13 cellular contexts compared by ENCODE assay signal in genomic region chr12:57832966-57833365, GRCh38. TPM values are rescaled to one million over a fixed set of nuclear protein-coding genes. Genes with fewer than 3 reads are reported as not detected.
A peak's percentile ranks its signal among the peaks of the same experiment; 100 is the strongest.
DNase-seq lines count a peak whose midpoint lies in the region; ATAC-seq and TF ChIP-seq lines count a peak whose summit lies in the region.
"Had no signal": no experiment of that assay in that cellular context is flagged by ENCODE, and none has a peak within 500 bp of the region (broad histone marks: within the 10 kb centered on the region; RNA-seq: fewer than 3 reads in every experiment).

No MANE protein-coding gene starts in this region.

- CTCF ChIA-PET in CD4-positive, alpha-beta T cell (lab: Charles Lee): interaction anchor here (0.6 to 1.9 kb wide), 5 partner anchors 10 to 72 kb away, joined by 3 to 11 read pairs (median 4); no protein-coding TSS in a partner anchor

- H3K9me3 Mint-ChIP-seq in CD4-positive, alpha-beta T cell: no peaks in the 10 kb centered on the region
- no peaks in the 10 kb centered on the region for H3K9me3 Mint-ChIP-seq in effector memory CD8-positive, alpha-beta T cell
- H3K9me3 Mint-ChIP-seq: T-helper 1 cell treated with Interleukin-12 subunit alpha and Interleukin-12 subunit beta and Interleukin-4 antibody, amounts not matched to agents 30 μg/mL and 1 μg/mL, for 36 hours had no signal

- WGBS in psoas muscle, 3 donors: 17 to 41% (median 25%) methylated on average over 10 of the region's 10 CpGs
- WGBS in aorta, 2 donors: 8 to 13% methylated on average over 10 of the region's 10 CpGs

- POLR2A ChIA-PET in CD4-positive, alpha-beta T cell (lab: Charles Lee): interaction anchor here (1.0 to 2.2 kb wide), 5 partner anchors 10 to 88 kb away, joined by 3 to 10 read pairs (median 5); partner anchors contain the start of genes CTDSP2 and TSPAN31

- ATAC-seq in CD4-positive, alpha-beta T cell (ENCODE audit: poor library complexity): no peak
- ATAC-seq in effector memory CD8-positive, alpha-beta T cell (replicated peaks): no peak
- ATAC-seq in psoas muscle (peak in 2 of 4 donors; percentile 24 to 25), HG02938 (IDR thresholded peaks at IDR 0.05; ENCODE audit: unreplicated experiment) (no peak), HG02973 (IDR thresholded peaks at IDR 0.05; ENCODE audit: unreplicated experiment) (no peak), aorta (ENCODE audit: low FRiP score) (no peak)

- H3K36me3 ChIP-seq in psoas muscle (ENCODE audit: insufficient read depth in 1 of 2, low read depth in 1 of 2): peaks cover 0 to 25% of the 10 kb centered on the region in 2 donors
- H3K36me3 ChIP-seq in aorta (ENCODE audit: control insufficient read depth in 1 of 2, insufficient read depth in 2 of 2, low read length in 1 of 2): peaks cover 0 to 4% of the 10 kb centered on the region in 2 donors

- H3K27me3 Mint-ChIP-seq in CD4-positive, alpha-beta T cell: no peaks in the 10 kb centered on the region
- no peaks in the 10 kb centered on the region for H3K27me3 Mint-ChIP-seq in effector memory CD8-positive, alpha-beta T cell

- H3K27ac Mint-ChIP-seq in CD4-positive, alpha-beta T cell: peak overlapping the region; percentile 92
- H3K27ac Mint-ChIP-seq in effector memory CD8-positive, alpha-beta T cell: peak overlapping the region; percentile 98
- H3K27ac Mint-ChIP-seq: T-helper 1 cell treated with Interleukin-12 subunit alpha and Interleukin-12 subunit beta and Interleukin-4 antibody, amounts not matched to agents 30 μg/mL and 1 μg/mL, for 36 hours had no signal

- no peaks in the 10 kb centered on the region for H3K27me3 ChIP-seq in CD4-positive, alpha-beta T cell (ENCODE audit: control insufficient read depth, insufficient read depth, low read length)
- H3K27me3 ChIP-seq in psoas muscle (ENCODE audit: insufficient read depth in 3 of 3, low read length in 2 of 3) (no peaks in the 10 kb centered on the region), aorta (ENCODE audit: control insufficient read depth in 1 of 2, insufficient read depth in 2 of 2, low read length in 1 of 2) (no peaks in the 10 kb centered on the region)

- H3K27ac ChIP-seq in CD4-positive, alpha-beta T cell (ENCODE audit: low read depth, low read length): peak overlapping the region; percentile 46
- H3K27ac ChIP-seq in psoas muscle (peak overlapping the region; percentile 100), aorta (ENCODE audit: low read depth in 1 of 2, low read length in 2 of 2) (peak overlapping the region in 1 of 2 donors; percentile 28)

- peaks cover 87% of the 10 kb centered on the region for H3K4me1 Mint-ChIP-seq in CD4-positive, alpha-beta T cell (ENCODE audit: low read depth)
- peaks cover 54 to 70% of the 10 kb centered on the region in 2 donors for H3K4me1 Mint-ChIP-seq in effector memory CD8-positive, alpha-beta T cell (ENCODE audit: low read depth in 2 of 2)

- intact Hi-C loops in CD4-positive, alpha-beta T cell (cut with DNase I, micrococcal nuclease): loop anchor here in 1 of 2 experiments (5.0 kb wide), 1 partner anchor 76 kb away; the partner anchor contains the start of gene MARCHF9
- intact Hi-C loops in psoas muscle (cut with DNase I) (loop anchor here (2.0 kb wide), 2 partner anchors 62 to 66 kb away; no protein-coding TSS in a partner anchor), aorta (cut with DNase I) (no loop called here)

- no peaks in the 10 kb centered on the region for H3K9me3 ChIP-seq in CD4-positive, alpha-beta T cell (ENCODE audit: control insufficient read depth, low read length)
- H3K9me3 ChIP-seq in psoas muscle: no peaks in the 10 kb centered on the region
- no peaks in the 10 kb centered on the region for H3K9me3 ChIP-seq in aorta (ENCODE audit: control insufficient read depth, low read length)

- no peak for DNase-seq in CD4-positive, alpha-beta T cell
- DNase-seq in NCI-H524 (lab: John Stamatoyannopoulos, UW) (peak; percentile 13 to 74), psoas muscle (no peak), aorta (no peak)
- no peak for DNase-seq in effector memory CD8-positive, alpha-beta T cell
- no peak for DNase-seq in activated T-cell treated with anti-CD3 and anti-CD28 coated beads, Interleukin-2, amount 50 U/mL, for 48 hours
- DNase-seq: DMS79 treated with DMSO at 0.1 percent for 48 hours; hippocampal formation; NCI-H1694 treated with DMSO at 0.1 percent for 48 hours; stimulated activated CD4-positive, alpha-beta T cell treated with anti-CD3 and anti-CD28 coated beads, Interleukin-12 subunit alpha, Interleukin-12 subunit beta, amount 100 ng/mL, for 4 hours had no signal

- no peak overlapping the region for H3K4me3 ChIP-seq in psoas muscle
- no peak overlapping the region for H3K4me3 ChIP-seq in aorta (ENCODE audit: low read length in 2 of 2)

- peak overlapping the region; percentile 15 for H3K4me3 Mint-ChIP-seq in CD4-positive, alpha-beta T cell
- peak overlapping the region; percentile 81 to 88 for H3K4me3 Mint-ChIP-seq in effector memory CD8-positive, alpha-beta T cell
- H3K4me3 Mint-ChIP-seq: T-helper 1 cell treated with Interleukin-12 subunit alpha and Interleukin-12 subunit beta and Interleukin-4 antibody, amounts not matched to agents 30 μg/mL and 1 μg/mL, for 36 hours had no signal

- TF ChIP-seq CTCF in CD4-positive, alpha-beta T cell (IDR thresholded peaks at IDR 0.05): no peak
- no peak for TF ChIP-seq CTCF in psoas muscle (IDR thresholded peaks at IDR 0.05)

- H3K4me1 ChIP-seq in psoas muscle (peaks cover 98% of the 10 kb centered on the region), aorta (ENCODE audit: control insufficient read depth in 1 of 2, insufficient read depth in 2 of 2, low read length in 2 of 2) (peaks cover 0 to 17% of the 10 kb centered on the region in 2 donors)

- H3K36me3 Mint-ChIP-seq in CD4-positive, alpha-beta T cell (ENCODE audit: low read depth): peaks cover 28% of the 10 kb centered on the region
- peaks cover 38% of the 10 kb centered on the region for H3K36me3 Mint-ChIP-seq in effector memory CD8-positive, alpha-beta T cell (ENCODE audit: insufficient read depth)

RNA-seq across cellular contexts. Expression of gene CTDSP2, which starts 13.6 kb away (rescaled TPM):
- 10 to 100 TPM; 86.2 to 86.4 TPM for total RNA-seq in CD4-positive, alpha-beta T cell
- 10 to 100 TPM; 71.3 to 91.8 (median 80.0) TPM for total RNA-seq in psoas muscle
- polyA plus RNA-seq in psoas muscle: 10 to 100 TPM; 13.9 to 64.7 (median 44.5) TPM
- 100 to 1,000 TPM; 187 to 252 TPM for total RNA-seq in aorta
- 10 to 100 TPM; 51.2 to 91.7 TPM for polyA plus RNA-seq in aorta

RNA-seq across cellular contexts. Expression of gene AVIL, which starts 14.4 kb away (rescaled TPM):
- 1 to 10 TPM in 1 of 2 experiments, under 1 TPM in 1; 0.60 to 1.2 TPM for total RNA-seq in CD4-positive, alpha-beta T cell
- total RNA-seq in psoas muscle (1 to 10 TPM; 1.9 to 7.5 (median 4.7) TPM), aorta (10 to 100 TPM; 11.5 to 26.8 TPM)
- polyA plus RNA-seq in psoas muscle (1 to 10 TPM in 2 of 3 donors, under 1 TPM in 1; 0.94 to 4.6 (median 1.8) TPM), aorta (1 to 10 TPM; 5.5 to 7.2 TPM)

RNA-seq across cellular contexts. Expression of gene TSFM, which starts 50.4 kb away (rescaled TPM):
- 10 to 100 TPM; 25.8 to 26.9 TPM for total RNA-seq in CD4-positive, alpha-beta T cell
- 10 to 100 TPM; 31.5 to 52.8 (median 50.2) TPM for total RNA-seq in psoas muscle
- 10 to 100 TPM; 39.5 to 74.3 (median 59.2) TPM for polyA plus RNA-seq in psoas muscle
- total RNA-seq in aorta: 10 to 100 TPM; 15.0 to 17.2 TPM
- 10 to 100 TPM; 21.4 to 22.9 TPM for polyA plus RNA-seq in aorta

Comparison
In these comparisons a context has a peak if more than half of its experiments do, and no peak if none do; other contexts are left out.
1. DNase-seq: peak in NCI-H524 (2 of 2); none in CD4-positive, alpha-beta T cell (0 of 10), effector memory CD8-positive, alpha-beta T cell (0 of 3), psoas muscle (0 of 2), activated T-cell treated with anti-CD3 and anti-CD28 coated beads, Interleukin-2, amount 50 U/mL, for 48 hours (0 of 2) and aorta (0 of 2).
2. intact Hi-C loops: an anchor here in psoas muscle (2.0 kb wide); none called in aorta.